In genomic region chr1:40032240-40032891, GRCh38 we compare ENCODE assay signal across 8 cellular contexts. TPM values are rescaled to one million over a fixed set of nuclear protein-coding genes. Genes with fewer than 3 reads are reported as not detected.
DNase-seq lines count a peak whose midpoint lies in the region; ATAC-seq and TF ChIP-seq lines count a peak whose summit lies in the region.

No MANE protein-coding gene starts in this region.

- in situ Hi-C loops in KBM-7 (cut with MboI; ENCODE audit: low pct_unique_long_range_greater_than_20kb, low sequenced_read_pairs) = no loop called here

- ATAC-seq in DND-41 (ENCODE audit: insufficient read depth, low read depth) = peak; percentile 76
- peak in 2 of 8 donors; percentile 22 to 54 for ATAC-seq in heart right ventricle
- ATAC-seq in GM19397 (IDR thresholded peaks at IDR 0.05; ENCODE audit: unreplicated experiment) = no peak

- H3K4me1 Mint-ChIP-seq in activated naive CD8-positive, alpha-beta T cell treated with anti-CD3 and anti-CD28 coated beads for 36 hours = peaks cover 24% of the 10 kb centered on the region

- no peak overlapping the region for H3K9ac ChIP-seq in DND-41 (ENCODE audit: low read depth, low read length)

- no peaks in the 10 kb centered on the region for H3K36me3 Mint-ChIP-seq in activated naive CD8-positive, alpha-beta T cell treated with anti-CD3 and anti-CD28 coated beads for 36 hours

- no peak overlapping the region for H3K27ac Mint-ChIP-seq in activated naive CD8-positive, alpha-beta T cell treated with anti-CD3 and anti-CD28 coated beads for 36 hours

- peak; percentile 54 for DNase-seq in DND-41
- peak; percentile 59 for DNase-seq in KBM-7
- DNase-seq in RKO (ENCODE audit: low spot score) = peak; percentile 62
- peak; percentile 29 for DNase-seq in activated naive CD8-positive, alpha-beta T cell treated with anti-CD3 and anti-CD28 coated beads for 36 hours
- peak in 1 of 2 donors; percentile 41 for DNase-seq in heart right ventricle
- DNase-seq in sigmoid colon = no peak
- no peak for DNase-seq in epidermal melanocyte (ENCODE audit: insufficient read length, low spot score)

- H3K36me3 ChIP-seq in DND-41 (ENCODE audit: insufficient read depth, low read length) (no peaks in the 10 kb centered on the region), heart right ventricle (no peaks in the 10 kb centered on the region), sigmoid colon (no peaks in the 10 kb centered on the region)

- no peaks in the 10 kb centered on the region for H3K9me3 Mint-ChIP-seq in activated naive CD8-positive, alpha-beta T cell treated with anti-CD3 and anti-CD28 coated beads for 36 hours

- H3K4me3 Mint-ChIP-seq in activated naive CD8-positive, alpha-beta T cell treated with anti-CD3 and anti-CD28 coated beads for 36 hours = no peak overlapping the region

- H3K4me1 ChIP-seq in DND-41 (ENCODE audit: insufficient read depth, low read length) (peaks cover 18% of the 10 kb centered on the region), heart right ventricle (peaks cover 0 to 43% (median 25%) of the 10 kb centered on the region in 9 donors), sigmoid colon (peaks cover 0 to 25% (median 15%) of the 10 kb centered on the region in 4 donors)

- no peaks in the 10 kb centered on the region for H3K79me2 ChIP-seq in DND-41 (ENCODE audit: insufficient read depth, low read length)

- H3K27me3 ChIP-seq in DND-41 (ENCODE audit: insufficient read depth, low read length, poor library complexity) (no peaks in the 10 kb centered on the region), heart right ventricle (no peaks in the 10 kb centered on the region), sigmoid colon (no peaks in the 10 kb centered on the region)

- TF ChIP-seq POLR2A in sigmoid colon (IDR thresholded peaks at IDR 0.05) = no peak

- no peaks in the 10 kb centered on the region for H4K20me1 ChIP-seq in DND-41 (ENCODE audit: insufficient read depth, low read length)

- 46 to 51% methylated on average over 4 of the region's 4 CpGs for WGBS in heart right ventricle, 2 donors
- 36 to 53% methylated on average over 4 of the region's 4 CpGs for WGBS in sigmoid colon, 2 donors

- TF ChIP-seq EP300 in sigmoid colon (IDR thresholded peaks at IDR 0.05) = no peak

- TF ChIP-seq CTCF in DND-41 (IDR thresholded peaks at IDR 0.05; ENCODE audit: borderline replicate concordance, extremely low read depth, low read length, poor library complexity, severe bottlenecking) (peak; percentile 84), heart right ventricle (IDR thresholded peaks at IDR 0.05) (peak; percentile 29 to 83 (median 72)), sigmoid colon (IDR thresholded peaks at IDR 0.05) (peak; percentile 19 to 60 (median 48))

- no peaks in the 10 kb centered on the region for H3K27me3 Mint-ChIP-seq in activated naive CD8-positive, alpha-beta T cell treated with anti-CD3 and anti-CD28 coated beads for 36 hours

- H3K9me3 ChIP-seq in DND-41 (ENCODE audit: insufficient read depth, low read length, severe bottlenecking) (no peaks in the 10 kb centered on the region), heart right ventricle (no peaks in the 10 kb centered on the region), sigmoid colon (no peaks in the 10 kb centered on the region)

- no peak overlapping the region for H3K4me3 ChIP-seq in DND-41 (ENCODE audit: low read depth in 1 of 2, low read length in 2 of 2)
- H3K4me3 ChIP-seq in heart right ventricle = no peak overlapping the region
- no peak overlapping the region for H3K4me3 ChIP-seq in sigmoid colon

- H3K27ac ChIP-seq in DND-41 (ENCODE audit: low read length) (no peak overlapping the region), heart right ventricle (no peak overlapping the region), sigmoid colon (no peak overlapping the region)

- intact Hi-C loops in heart right ventricle (cut with DNase I) = loop anchor here in 4 of 10 donors (2.0 to 10.0 kb wide), 5 partner anchors 58 to 218 kb away; no protein-coding TSS in a partner anchor
- intact Hi-C loops in sigmoid colon (cut with DNase I) = loop anchor here (5.0 kb wide), 2 partner anchors 60 to 205 kb away; no protein-coding TSS in a partner anchor

- no peak overlapping the region for H3K4me2 ChIP-seq in DND-41 (ENCODE audit: insufficient read depth, low read length)

- peak overlapping the region; percentile 51; the same call in 1 of the 2 replicates for H2AFZ ChIP-seq in DND-41 (ENCODE audit: low read depth, low read length)

RNA-seq across cellular contexts. Expression of gene CAP1, which starts 8.2 kb away (rescaled TPM):
- 100 to 1,000 TPM; 483 to 504 TPM for total RNA-seq in activated naive CD8-positive, alpha-beta T cell treated with anti-CD3 and anti-CD28 coated beads for 36 hours
- total RNA-seq in heart right ventricle (100 to 1,000 TPM in 2 of 10 donors, 10 to 100 TPM in 8; 46.4 to 157 (median 55.8) TPM), sigmoid colon (100 to 1,000 TPM; 177 to 234 (median 231) TPM)
- polyA plus RNA-seq in heart right ventricle (10 to 100 TPM; 25.2 to 93.5 TPM), sigmoid colon (100 to 1,000 TPM; 286 to 412 (median 346) TPM)

Comparison
In these comparisons a context has a peak if more than half of its experiments do, and no peak if none do; other contexts are left out.
1. DNase-seq: peak in DND-41 (single experiment), KBM-7 (single experiment), RKO (single experiment) and activated naive CD8-positive, alpha-beta T cell treated with anti-CD3 and anti-CD28 coated beads for 36 hours (single experiment); none in sigmoid colon (single experiment) and epidermal melanocyte (single experiment).
2. Peak in every context shown above with its lines, with median percentiles within 50 percentile points of each other: CTCF ChIP-seq.